Comparison of ENCODE assay signal across 9 cellular contexts in the genomic region with DNA sequence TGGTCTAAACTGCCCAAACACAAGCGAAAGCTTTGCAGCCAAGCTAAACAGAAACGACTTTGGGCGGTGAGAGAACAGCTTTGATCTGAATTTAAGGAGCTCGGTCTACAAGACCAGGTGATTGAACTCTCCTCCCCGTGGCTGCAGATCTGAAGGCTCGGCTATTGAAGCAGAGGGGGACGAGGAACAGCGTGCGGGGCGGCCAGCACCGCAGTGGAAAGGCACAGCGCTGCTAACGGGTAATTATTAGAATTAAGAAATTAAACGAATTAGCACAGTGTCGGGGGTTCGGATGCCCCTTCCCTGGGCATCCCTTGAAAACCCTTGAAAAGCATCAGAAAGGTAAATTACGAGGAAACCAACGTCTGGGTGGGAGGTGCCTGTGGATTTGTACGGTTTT. TPM values are rescaled to one million over a fixed set of nuclear protein-coding genes. Genes with fewer than 3 reads are reported as not detected.
DNase-seq lines count a peak whose midpoint lies in the region; ATAC-seq and TF ChIP-seq lines count a peak whose summit lies in the region.
"Had no signal": no experiment of that assay in that cellular context is flagged by ENCODE, and none has a peak within 500 bp of the region (broad histone marks: within the 10 kb centered on the region; RNA-seq: fewer than 3 reads in every experiment).

No MANE protein-coding gene starts in this region.

- peaks cover 70% of the 10 kb centered on the region for H3K27me3 Mint-ChIP-seq in CD4-positive, CD25-positive, alpha-beta regulatory T cell
- H3K27me3 Mint-ChIP-seq in T-helper 17 cell = peaks cover 60% of the 10 kb centered on the region

- peaks cover 5 to 7% (median 5%) of the 10 kb centered on the region in 4 donors for H3K4me1 Mint-ChIP-seq in CD4-positive, CD25-positive, alpha-beta regulatory T cell
- H3K4me1 Mint-ChIP-seq in T-helper 17 cell = peaks cover 10% of the 10 kb centered on the region

- TF ChIP-seq CTCF in gastroesophageal sphincter (IDR thresholded peaks at IDR 0.05) = no peak
- no peak for TF ChIP-seq CTCF in osteoblast (IDR thresholded peaks at IDR 0.05; ENCODE audit: extremely low read depth, low read depth, low read length)

- no peak overlapping the region for H3K27ac ChIP-seq in CD4-positive, CD25-positive, alpha-beta regulatory T cell (ENCODE audit: insufficient read depth, low read length, poor library complexity, severe bottlenecking)
- H3K27ac ChIP-seq in gastroesophageal sphincter = peak overlapping the region in 1 of 4 donors; percentile 62
- H3K27ac ChIP-seq in osteoblast (ENCODE audit: low read depth, low read length) = no peak overlapping the region

- no peaks in the 10 kb centered on the region for H4K20me1 ChIP-seq in osteoblast (ENCODE audit: insufficient read depth, low read length)

- H3K4me3 ChIP-seq in CD4-positive, CD25-positive, alpha-beta regulatory T cell (ENCODE audit: low read depth, low read length) = no peak overlapping the region
- H3K4me3 ChIP-seq in gastroesophageal sphincter (peak overlapping the region; percentile 51 to 52), osteoblast (ENCODE audit: insufficient read depth, low read length) (peak overlapping the region; percentile 69)

- no peak for ATAC-seq in CD4-positive, CD25-positive, alpha-beta regulatory T cell (ENCODE audit: low read depth in 2 of 2)
- ATAC-seq in T-helper 17 cell (no peak), gastroesophageal sphincter (no peak), GM19023 (IDR thresholded peaks at IDR 0.05; ENCODE audit: unreplicated experiment) (no peak), GM19395 (IDR thresholded peaks at IDR 0.05; ENCODE audit: unreplicated experiment) (no peak), HG02610 (IDR thresholded peaks at IDR 0.05; ENCODE audit: unreplicated experiment) (no peak)

- H3K4me1 ChIP-seq in CD4-positive, CD25-positive, alpha-beta regulatory T cell (ENCODE audit: control insufficient read depth, insufficient read depth, low read length, poor library complexity, severe bottlenecking) = peaks cover 8% of the 10 kb centered on the region
- H3K4me1 ChIP-seq in gastroesophageal sphincter (peaks cover 0 to 14% (median 0%) of the 10 kb centered on the region in 3 donors), osteoblast (ENCODE audit: insufficient read depth, low read length) (peaks cover 32% of the 10 kb centered on the region)

- TF ChIP-seq EP300 in gastroesophageal sphincter (IDR thresholded peaks at IDR 0.05) = no peak

- H3K79me2 ChIP-seq in osteoblast (ENCODE audit: insufficient read depth, low read length) = no peaks in the 10 kb centered on the region

- peak overlapping the region in 1 of 3 donors; percentile 60 for H3K27ac Mint-ChIP-seq in CD4-positive, CD25-positive, alpha-beta regulatory T cell
- H3K27ac Mint-ChIP-seq in T-helper 17 cell = no peak overlapping the region

- peak overlapping the region in 3 of 4 donors; percentile 57 to 79 (median 58) for H3K4me3 Mint-ChIP-seq in CD4-positive, CD25-positive, alpha-beta regulatory T cell
- peak overlapping the region; percentile 84 for H3K4me3 Mint-ChIP-seq in T-helper 17 cell

- no peak for TF ChIP-seq POLR2A in gastroesophageal sphincter (IDR thresholded peaks at IDR 0.05)

- H2AFZ ChIP-seq in osteoblast (ENCODE audit: low read length) = peak overlapping the region; percentile 96

- H3K27me3 ChIP-seq in CD4-positive, CD25-positive, alpha-beta regulatory T cell (ENCODE audit: control insufficient read depth, insufficient read depth, low read length) = peaks cover 34% of the 10 kb centered on the region
- H3K27me3 ChIP-seq in gastroesophageal sphincter (peaks cover 24% of the 10 kb centered on the region), osteoblast (ENCODE audit: insufficient read depth, low read length) (peaks cover 8% of the 10 kb centered on the region)

- WGBS in gastroesophageal sphincter (ENCODE audit: low coverage in 1 of 2), 2 donors = 4 to 12% methylated on average over 16 to 19 of the region's 19 CpGs

- peaks cover under 1 to 1% of the 10 kb centered on the region in 2 experiments for H3K9me3 ChIP-seq in CD4-positive, CD25-positive, alpha-beta regulatory T cell (ENCODE audit: control insufficient read depth in 2 of 2, low read length in 2 of 2)
- H3K9me3 ChIP-seq in T-helper 17 cell (ENCODE audit: control insufficient read depth, low read length, poor library complexity, severe bottlenecking) (no peaks in the 10 kb centered on the region), gastroesophageal sphincter (peaks cover 0 to 7% (median 0%) of the 10 kb centered on the region in 3 donors), osteoblast (ENCODE audit: low read depth, low read length) (no peaks in the 10 kb centered on the region)

- H3K36me3 Mint-ChIP-seq in CD4-positive, CD25-positive, alpha-beta regulatory T cell = peaks cover 5% of the 10 kb centered on the region
- H3K36me3 Mint-ChIP-seq in T-helper 17 cell (ENCODE audit: low read depth) = peaks cover 7% of the 10 kb centered on the region

- no peaks in the 10 kb centered on the region for H3K36me3 ChIP-seq in CD4-positive, CD25-positive, alpha-beta regulatory T cell (ENCODE audit: control insufficient read depth, insufficient read depth, low read length)
- H3K36me3 ChIP-seq in gastroesophageal sphincter (no peaks in the 10 kb centered on the region), osteoblast (ENCODE audit: insufficient read depth, low read length) (no peaks in the 10 kb centered on the region)

- peak overlapping the region; percentile 93 for H3K4me2 ChIP-seq in osteoblast (ENCODE audit: insufficient read depth, low read length)

- H3K9me3 Mint-ChIP-seq in CD4-positive, CD25-positive, alpha-beta regulatory T cell = peaks cover 0 to 8% (median 2%) of the 10 kb centered on the region in 7 donors

- no peak for DNase-seq in CD4-positive, CD25-positive, alpha-beta regulatory T cell
- DNase-seq in T-helper 17 cell (no peak), osteoblast (ENCODE audit: insufficient read length, low spot score, missing footprints) (no peak), globus pallidus (ENCODE audit: low spot score) (no peak)
- DNase-seq: SIG-M5 had no signal

RNA-seq across cellular contexts. Expression of gene TEKT3, which starts 0.4 kb away (rescaled TPM):
- 1.2 TPM for total RNA-seq in CD4-positive, CD25-positive, alpha-beta regulatory T cell
- polyA plus RNA-seq in CD4-positive, CD25-positive, alpha-beta regulatory T cell = under 1 TPM in 1 of 4 donors, not detected in 3; 0.34 TPM
- total RNA-seq in T-helper 17 cell (not detected), gastroesophageal sphincter (1 to 10 TPM in 1 of 4 donors, not detected in 3; 2.6 TPM), osteoblast (0.36 TPM in 1 of 2 replicates, not detected in the other)
